ENCODE assay signal across 18 cellular contexts in the genomic region with DNA sequence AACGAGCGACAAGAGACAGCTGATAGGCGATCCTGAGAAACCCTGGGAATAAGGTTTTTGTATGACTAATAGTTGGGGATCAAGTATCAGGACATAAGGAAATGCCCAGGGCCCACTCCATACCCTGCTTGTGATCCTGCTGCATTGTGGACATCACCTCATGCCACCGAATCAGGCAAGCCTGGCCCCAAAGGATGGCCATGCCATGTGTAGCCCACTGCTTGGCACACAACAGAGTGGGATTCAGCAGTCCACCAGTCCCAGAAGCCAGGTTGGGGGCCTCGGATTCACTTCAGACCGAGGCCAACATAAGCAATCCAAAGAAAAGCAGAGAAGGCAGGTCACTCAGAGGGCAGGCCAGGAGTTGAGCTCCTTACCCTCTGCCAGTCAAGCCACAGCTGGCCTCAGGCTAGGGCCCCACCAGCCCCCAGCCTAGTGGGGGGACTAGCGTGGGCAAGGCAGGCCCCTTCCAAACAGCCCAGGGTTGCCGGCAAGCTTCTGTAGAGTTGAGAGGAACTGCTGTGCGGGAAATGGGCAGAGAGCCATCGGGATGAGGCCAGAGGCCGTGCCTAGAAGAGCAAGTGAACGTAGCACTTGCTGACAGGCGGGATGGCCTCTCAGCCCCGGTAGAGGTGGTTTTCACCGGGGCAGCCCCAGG.
"Had no signal": no experiment of that assay in that cellular context is flagged by ENCODE, and none has a peak within 500 bp of the region (broad histone marks: within the 10 kb centered on the region; RNA-seq: fewer than 3 reads in every experiment).

No MANE protein-coding gene starts in this region.

- H3K27ac ChIP-seq: epithelial cell of prostate, parathyroid adenoma, upper lobe of left lung, uterus had no signal

- H2AFZ ChIP-seq: parathyroid adenoma had no signal

- FAIRE-seq: keratinocyte had no signal

- DNase-seq: effector memory CD8-positive, alpha-beta T cell; glutamatergic neuron; immature natural killer cell; mesendoderm; naive B cell; stimulated activated CD4-positive, alpha-beta T cell treated with anti-CD3 and anti-CD28 coated beads, Interleukin-15, amount 100 ng/mL, for 24 hours; stimulated activated CD4-positive, alpha-beta T cell treated with anti-CD3 and anti-CD28 coated beads, Interleukin-1b, Interleukin-23, amount 100 ng/mL, for 48 hours; stimulated activated CD4-positive, alpha-beta T cell treated with anti-CD3 and anti-CD28 coated beads, Interleukin-4, amount 100 ng/mL, for 24 hours; tibial artery; upper lobe of left lung had no signal

- H3K36me3 ChIP-seq: uterus had no signal

- H3K9ac ChIP-seq: parathyroid adenoma had no signal

- H3K9me3 ChIP-seq: esophagus muscularis mucosa, gastroesophageal sphincter, tibial artery, upper lobe of left lung, uterus had no signal

- H3K27me3 ChIP-seq: esophagus muscularis mucosa, gastroesophageal sphincter, tibial artery, upper lobe of left lung, uterus had no signal

- H3K4me3 ChIP-seq: esophagus muscularis mucosa, gastroesophageal sphincter, tibial artery, upper lobe of left lung, uterus had no signal

- ATAC-seq: effector memory CD8-positive, alpha-beta T cell; gastroesophageal sphincter; right cardiac atrium; stimulated activated memory B cell treated with anti-CD40 and anti-IgM and Interleukin-4, amounts not matched to agents 10 μg/mL and 1 μg/mL and 100 μg/mL, for 72 hours had no signal
